Comparison of ENCODE assay signal across 10 cellular contexts in the genomic region with DNA sequence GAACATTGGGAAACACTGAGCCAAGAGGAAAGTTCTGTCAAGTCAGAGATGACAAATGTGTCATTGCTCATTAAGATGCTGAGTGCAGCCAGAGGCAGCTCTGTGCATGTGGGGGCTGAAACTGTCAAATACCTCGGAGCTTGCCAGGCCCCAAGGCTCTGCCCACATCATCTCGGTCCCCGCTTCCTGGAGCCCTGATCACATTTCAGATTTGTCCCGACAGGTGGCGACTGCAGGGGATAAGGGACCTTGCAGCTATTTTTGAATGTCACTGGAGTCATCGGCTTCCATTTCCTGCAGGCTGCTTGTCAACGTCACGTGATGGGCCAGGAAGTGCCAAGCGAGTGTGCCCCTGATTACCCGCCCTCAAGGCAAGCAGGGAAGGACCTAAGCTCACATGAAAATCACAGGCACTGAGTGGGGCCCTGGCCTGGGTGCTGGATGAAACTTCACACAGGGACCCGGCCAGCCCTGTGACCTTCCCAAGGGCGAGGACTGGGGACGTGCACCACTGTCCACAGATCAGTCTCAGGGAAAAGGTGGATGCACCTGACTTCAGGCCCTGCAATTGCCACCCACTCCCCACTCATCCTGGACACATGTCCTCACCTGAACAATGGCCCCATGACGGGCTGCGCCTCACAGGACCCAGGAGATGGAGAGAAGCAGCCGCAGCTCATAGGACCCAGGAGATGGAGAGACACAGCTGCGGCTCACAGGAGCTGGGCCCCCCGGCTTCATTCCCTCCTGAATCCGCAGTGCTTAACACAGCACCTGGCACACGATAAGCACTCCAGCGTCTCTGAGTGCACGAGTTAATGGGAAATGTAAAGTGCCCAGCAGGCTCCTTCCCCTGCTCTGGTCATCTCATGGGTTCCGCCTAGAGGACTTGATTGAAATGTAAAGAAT.
A peak's percentile ranks its signal among the peaks of the same experiment; 100 is the strongest.
DNase-seq lines count a peak whose midpoint lies in the region; ATAC-seq lines count a peak whose summit lies in the region.
"Had no signal": no experiment of that assay in that cellular context is flagged by ENCODE, and none has a peak within 500 bp of the region (broad histone marks: within the 10 kb centered on the region; RNA-seq: fewer than 3 reads in every experiment).

No MANE protein-coding gene starts in this region.

- H3K27me3 ChIP-seq in iPS-20b (ENCODE audit: insufficient read depth, low read length) = no peaks in the 10 kb centered on the region

- H3K9me3 Mint-ChIP-seq in activated T-cell treated with anti-CD3 and anti-CD28 coated beads, Interleukin-2, amount 50 U/mL, for 4 hours = no peaks in the 10 kb centered on the region

- DNase-seq in 8988T (peak; percentile 79), NCI-H345 (lab: John Stamatoyannopoulos, UW) (peak; percentile 74)
- peak; percentile 65 for DNase-seq in activated T-cell treated with anti-CD3 and anti-CD28 coated beads, Interleukin-2, amount 50 U/mL, for 4 hours
- DNase-seq in stimulated activated CD8-positive, alpha-beta memory T cell treated with anti-CD3 and anti-CD28 coated beads, Interleukin-15, amount 100 ng/mL, for 1 hour (ENCODE audit: low read depth) = peak; percentile 27

- H3K36me3 ChIP-seq in iPS-20b (ENCODE audit: insufficient read depth, low read depth, low read length) = peaks cover 29% of the 10 kb centered on the region

- H3K4me1 ChIP-seq in iPS-20b (ENCODE audit: insufficient read depth, low read length) = peaks cover 42% of the 10 kb centered on the region

- peak overlapping the region; percentile 52 for H3K27ac ChIP-seq in iPS-20b (ENCODE audit: low read length)
- H3K27ac ChIP-seq: C4-2B had no signal

- peak overlapping the region; percentile 73 for H3K9ac ChIP-seq in iPS-20b (ENCODE audit: low read depth, low read length)

- H3K9me3 ChIP-seq in iPS-20b (ENCODE audit: insufficient read depth, low read depth, low read length) = no peaks in the 10 kb centered on the region

- peak overlapping the region; percentile 36; the same call in 1 of the 2 replicates for H3K4me3 ChIP-seq in iPS-20b (ENCODE audit: low read length)
- H3K4me3 ChIP-seq: skin epidermis had no signal

- H3K36me3 Mint-ChIP-seq in activated T-cell treated with anti-CD3 and anti-CD28 coated beads, Interleukin-2, amount 50 U/mL, for 4 hours (ENCODE audit: insufficient read depth) = peaks cover 44% of the 10 kb centered on the region

- H3K27me3 Mint-ChIP-seq in activated T-cell treated with anti-CD3 and anti-CD28 coated beads, Interleukin-2, amount 50 U/mL, for 4 hours (ENCODE audit: low read depth) = no peaks in the 10 kb centered on the region

- H3K4me3 Mint-ChIP-seq in activated T-cell treated with anti-CD3 and anti-CD28 coated beads, Interleukin-2, amount 50 U/mL, for 4 hours = no peak overlapping the region

- ATAC-seq in activated T-cell treated with anti-CD3 and anti-CD28 coated beads, Interleukin-2, amount 50 U/mL, for 4 hours = peak; percentile 88 to 91
- ATAC-seq in GM18907 (IDR thresholded peaks at IDR 0.05; ENCODE audit: unreplicated experiment) = no peak
- ATAC-seq in HG03135 (IDR thresholded peaks at IDR 0.05; ENCODE audit: unreplicated experiment) = no peak
- ATAC-seq in HG03565 (IDR thresholded peaks at IDR 0.05; ENCODE audit: unreplicated experiment) = no peak

- H3K4me1 Mint-ChIP-seq in activated T-cell treated with anti-CD3 and anti-CD28 coated beads, Interleukin-2, amount 50 U/mL, for 4 hours (ENCODE audit: low read depth) = peaks cover 59% of the 10 kb centered on the region

Comparison
In these comparisons a context has a peak if more than half of its experiments do, and no peak if none do; other contexts are left out.
1. DNase-seq: peak in every context shown above with its lines; median percentile 79 in 8988T; 74 in NCI-H345; 65 in activated T-cell treated with anti-CD3 and anti-CD28 coated beads, Interleukin-2, amount 50 U/mL, for 4 hours; 27 in stimulated activated CD8-positive, alpha-beta memory T cell treated with anti-CD3 and anti-CD28 coated beads, Interleukin-15, amount 100 ng/mL, for 1 hour.
2. ATAC-seq: peak in activated T-cell treated with anti-CD3 and anti-CD28 coated beads, Interleukin-2, amount 50 U/mL, for 4 hours (2 of 2); none in GM18907 (single experiment), HG03135 (single experiment) and HG03565 (single experiment).